In the genomic region with DNA sequence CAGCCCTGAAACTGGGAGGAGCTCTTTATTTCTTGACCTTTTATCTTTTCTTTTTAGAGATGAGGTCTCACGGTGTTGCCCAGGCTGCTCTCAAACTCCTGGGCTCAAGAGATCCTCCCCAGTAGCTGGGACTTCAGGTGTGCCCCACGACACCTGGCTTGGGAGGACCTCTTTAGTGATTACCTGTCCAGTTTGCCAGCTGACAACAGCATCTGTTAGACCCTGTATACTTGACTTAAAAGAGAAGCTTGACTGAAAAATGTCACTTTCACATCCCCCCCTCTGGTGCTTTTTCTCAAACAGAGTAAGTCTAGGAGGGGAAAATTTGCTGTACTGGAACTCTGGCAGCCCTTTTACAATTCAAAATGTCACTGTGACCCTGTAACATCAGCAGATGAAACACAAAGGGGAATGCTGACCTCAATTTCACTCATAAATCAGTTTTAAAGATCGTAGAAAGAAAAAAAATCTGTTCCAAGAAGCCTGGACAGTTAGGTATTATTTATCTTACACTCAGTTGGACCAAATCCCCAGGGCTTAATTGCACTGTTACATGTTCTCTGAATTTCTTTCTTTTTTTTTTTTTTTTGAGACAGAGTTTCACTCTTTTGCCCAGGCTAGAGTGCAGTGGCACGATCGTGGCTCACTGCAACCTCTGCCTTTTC, we compare ENCODE assay signal across 15 cellular contexts. TPM values are rescaled to one million over a fixed set of nuclear protein-coding genes. Genes with fewer than 3 reads are reported as not detected.
A peak's percentile ranks its signal among the peaks of the same experiment; 100 is the strongest.
DNase-seq lines count a peak whose midpoint lies in the region; ATAC-seq and TF ChIP-seq lines count a peak whose summit lies in the region.
"Had no signal": no experiment of that assay in that cellular context is flagged by ENCODE, and none has a peak within 500 bp of the region (broad histone marks: within the 10 kb centered on the region; RNA-seq: fewer than 3 reads in every experiment).

No MANE protein-coding gene starts in this region.

- peak overlapping the region; percentile 84 for H3K27ac Mint-ChIP-seq in stimulated activated naive CD8-positive, alpha-beta T cell treated with anti-CD3 and anti-CD28 coated beads, Interleukin-15, Interleukin-2, amounts not matched to agents 100 ng/mL and 50 ng/mL, for 24 hours
- peak overlapping the region; percentile 98 for H3K27ac Mint-ChIP-seq in T-helper 17 cell
- peak overlapping the region in 2 of 3 experiments; percentile 94 to 97 for H3K27ac Mint-ChIP-seq in nephron

- H3K9me3 Mint-ChIP-seq in stimulated activated naive CD8-positive, alpha-beta T cell treated with anti-CD3 and anti-CD28 coated beads, Interleukin-15, Interleukin-2, amounts not matched to agents 100 ng/mL and 50 ng/mL, for 24 hours: no peaks in the 10 kb centered on the region
- H3K9me3 Mint-ChIP-seq in nephron: no peaks in the 10 kb centered on the region

- ATAC-seq in stimulated activated naive CD8-positive, alpha-beta T cell treated with anti-CD3 and anti-CD28 coated beads, Interleukin-15, Interleukin-2, amounts not matched to agents 100 U/mL and 50 U/mL, for 24 hours: no peak
- ATAC-seq in T-helper 17 cell (no peak), GM21786 (IDR thresholded peaks at IDR 0.05; ENCODE audit: unreplicated experiment) (no peak)
- ATAC-seq in activated CD4-positive, CD25-positive, alpha-beta regulatory T cell treated with anti-CD3 and anti-CD28 coated beads, Interleukin-2, amount 50 U/mL, for 24 hours: no peak
- ATAC-seq: body of pancreas, Panc1 had no signal

- peaks cover 50% of the 10 kb centered on the region for H3K4me1 Mint-ChIP-seq in stimulated activated naive CD8-positive, alpha-beta T cell treated with anti-CD3 and anti-CD28 coated beads, Interleukin-15, Interleukin-2, amounts not matched to agents 100 ng/mL and 50 ng/mL, for 24 hours (ENCODE audit: low read depth)
- H3K4me1 Mint-ChIP-seq in T-helper 17 cell (peaks cover 26% of the 10 kb centered on the region), nephron (peaks cover 22% of the 10 kb centered on the region)

- TF ChIP-seq CTCF in nephron (IDR thresholded peaks at IDR 0.05; ENCODE audit: unreplicated experiment in 3 of 3): no peak

- H3K9me3 ChIP-seq in T-helper 17 cell (ENCODE audit: control insufficient read depth, low read length, poor library complexity, severe bottlenecking): no peaks in the 10 kb centered on the region
- H3K9me3 ChIP-seq: BE2C, body of pancreas had no signal

- DNase-seq in stimulated activated naive CD8-positive, alpha-beta T cell treated with anti-CD3 and anti-CD28 coated beads, Interleukin-15, Interleukin-2, amounts not matched to agents 100 U/mL and 50 U/mL, for 24 hours: no peak
- no peak for DNase-seq in T-helper 17 cell
- DNase-seq in stimulated activated CD4-positive, alpha-beta T cell treated with anti-CD3 and anti-CD28 coated beads, Interleukin-12 subunit alpha, Interleukin-12 subunit beta, amount 100 ng/mL, for 4 hours: no peak
- no peak for DNase-seq in MV-4-11 (lab: John Stamatoyannopoulos, UW)
- DNase-seq: BE2C; body of pancreas; effector CD8-positive, alpha-beta T cell; NCI-H1436; occipital lobe; trophoblast cell had no signal

- H3K36me3 Mint-ChIP-seq in stimulated activated naive CD8-positive, alpha-beta T cell treated with anti-CD3 and anti-CD28 coated beads, Interleukin-15, Interleukin-2, amounts not matched to agents 100 ng/mL and 50 ng/mL, for 24 hours (ENCODE audit: low read depth): peaks cover 6% of the 10 kb centered on the region
- H3K36me3 Mint-ChIP-seq in T-helper 17 cell (ENCODE audit: low read depth): no peaks in the 10 kb centered on the region
- H3K36me3 Mint-ChIP-seq in nephron (ENCODE audit: low read depth): no peaks in the 10 kb centered on the region

- H3K4me3 Mint-ChIP-seq in stimulated activated naive CD8-positive, alpha-beta T cell treated with anti-CD3 and anti-CD28 coated beads, Interleukin-15, Interleukin-2, amounts not matched to agents 100 ng/mL and 50 ng/mL, for 24 hours: peak overlapping the region; percentile 72
- H3K4me3 Mint-ChIP-seq in T-helper 17 cell (peak overlapping the region; percentile 67), nephron (no peak overlapping the region)

- no peaks in the 10 kb centered on the region for H3K27me3 Mint-ChIP-seq in stimulated activated naive CD8-positive, alpha-beta T cell treated with anti-CD3 and anti-CD28 coated beads, Interleukin-15, Interleukin-2, amounts not matched to agents 100 ng/mL and 50 ng/mL, for 24 hours
- H3K27me3 Mint-ChIP-seq in T-helper 17 cell: no peaks in the 10 kb centered on the region
- peaks cover 5% of the 10 kb centered on the region for H3K27me3 Mint-ChIP-seq in nephron (ENCODE audit: low read depth)

RNA-seq across cellular contexts. Expression of a gene that starts 1.8 kb away (rescaled TPM):
- total RNA-seq in T-helper 17 cell: 100 to 1,000 TPM; 185 to 196 TPM

Comparison
In these comparisons a context has a peak if more than half of its experiments do, and no peak if none do; other contexts are left out.
1. H3K4me3 Mint-ChIP-seq: peak in stimulated activated naive CD8-positive, alpha-beta T cell treated with anti-CD3 and anti-CD28 coated beads, Interleukin-15, Interleukin-2, amounts not matched to agents 100 ng/mL and 50 ng/mL, for 24 hours (single experiment) and T-helper 17 cell (single experiment); none in nephron (0 of 3).
2. Peak in every context shown above with its lines, with median percentiles within 50 percentile points of each other: H3K27ac Mint-ChIP-seq.